9 cellular contexts compared by ENCODE assay signal in the genomic region with DNA sequence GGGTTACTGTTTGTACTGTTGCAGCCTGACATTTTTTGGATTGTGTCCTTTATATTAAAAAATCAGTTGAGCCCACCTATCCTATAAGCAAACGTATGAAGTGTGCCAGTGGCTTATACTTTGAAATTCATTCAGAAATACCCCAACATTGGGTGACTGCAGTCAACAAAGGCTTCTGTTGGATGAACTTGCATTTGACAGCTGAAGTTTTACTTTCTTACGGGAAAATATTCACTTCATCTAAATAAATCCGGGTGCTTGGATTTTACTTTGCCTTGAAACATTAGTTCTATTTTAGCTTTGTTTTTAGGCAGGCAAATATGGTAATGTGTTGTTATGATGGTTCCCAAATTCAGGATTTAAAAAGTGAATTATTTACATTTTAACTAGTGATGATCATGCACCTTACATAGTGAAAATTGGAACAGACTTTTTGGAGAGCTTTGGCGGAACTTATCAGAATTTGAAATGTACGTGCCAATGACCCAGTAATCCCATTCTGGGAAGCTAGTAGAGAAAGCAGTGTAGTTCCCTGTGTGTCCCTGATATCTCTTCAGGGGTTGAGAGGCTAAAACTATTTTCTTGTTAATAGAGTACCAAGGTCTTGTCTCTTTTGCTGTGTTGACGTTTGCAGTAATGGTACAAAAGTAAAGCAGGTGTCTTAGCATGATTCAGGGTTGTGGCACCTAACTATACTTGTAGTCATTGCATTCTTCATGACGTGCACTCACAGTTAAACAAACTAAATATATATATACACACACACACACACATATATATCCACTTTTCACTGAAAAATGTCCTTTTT. TPM values are rescaled to one million over a fixed set of nuclear protein-coding genes. Genes with fewer than 3 reads are reported as not detected.
A peak's percentile ranks its signal among the peaks of the same experiment; 100 is the strongest.
DNase-seq lines count a peak whose midpoint lies in the region; ATAC-seq and TF ChIP-seq lines count a peak whose summit lies in the region.
"Had no signal": no experiment of that assay in that cellular context is flagged by ENCODE, and none has a peak within 500 bp of the region (broad histone marks: within the 10 kb centered on the region; RNA-seq: fewer than 3 reads in every experiment).

No MANE protein-coding gene starts in this region.

- TF ChIP-seq CTCF in HFFc6 (IDR thresholded peaks at IDR 0.05) (no peak), activated B cell treated with CpG ODN at 0.5 μM for 24 hours (IDR thresholded peaks at IDR 0.05) (no peak)

- no peaks in the 10 kb centered on the region for H3K9me3 Mint-ChIP-seq in HFFc6
- H3K9me3 Mint-ChIP-seq in activated B cell treated with CpG ODN at 0.5 μM for 24 hours = no peaks in the 10 kb centered on the region
- H3K9me3 Mint-ChIP-seq in stimulated activated naive B cell treated with anti-CD40 and anti-IgM and Interleukin-4, amounts not matched to agents 10 μg/mL and 1 μg/mL and 100 μg/mL, for 72 hours = no peaks in the 10 kb centered on the region

- peaks cover 32% of the 10 kb centered on the region for H3K4me1 Mint-ChIP-seq in HFFc6 (ENCODE audit: low read depth)
- peaks cover 34% of the 10 kb centered on the region for H3K4me1 Mint-ChIP-seq in activated B cell treated with CpG ODN at 0.5 μM for 24 hours
- peaks cover 22 to 40% of the 10 kb centered on the region in 2 donors for H3K4me1 Mint-ChIP-seq in stimulated activated naive B cell treated with anti-CD40 and anti-IgM and Interleukin-4, amounts not matched to agents 10 μg/mL and 1 μg/mL and 100 μg/mL, for 72 hours

- H3K27me3 Mint-ChIP-seq in HFFc6 (ENCODE audit: insufficient read depth) (no peaks in the 10 kb centered on the region; the same call in 1 of the 2 replicates), activated B cell treated with CpG ODN at 0.5 μM for 24 hours (no peaks in the 10 kb centered on the region)
- H3K27me3 Mint-ChIP-seq in stimulated activated naive B cell treated with anti-CD40 and anti-IgM and Interleukin-4, amounts not matched to agents 10 μg/mL and 1 μg/mL and 100 μg/mL, for 72 hours = no peaks in the 10 kb centered on the region

- ATAC-seq in activated B cell treated with CpG ODN at 0.5 μM for 24 hours (ENCODE audit: low read depth) = no peak
- ATAC-seq in stimulated activated naive B cell treated with anti-CD40 and anti-IgM and Interleukin-4, amounts not matched to agents 10 μg/mL and 1 μg/mL and 100 μg/mL, for 72 hours (replicated peaks) = no peak

- H3K36me3 Mint-ChIP-seq in HFFc6 (ENCODE audit: low read depth) (no peaks in the 10 kb centered on the region), activated B cell treated with CpG ODN at 0.5 μM for 24 hours (ENCODE audit: low read depth) (peaks cover 8% of the 10 kb centered on the region)
- peaks cover 0 to 2% of the 10 kb centered on the region in 2 donors for H3K36me3 Mint-ChIP-seq in stimulated activated naive B cell treated with anti-CD40 and anti-IgM and Interleukin-4, amounts not matched to agents 10 μg/mL and 1 μg/mL and 100 μg/mL, for 72 hours

- POLR2A ChIA-PET in activated B cell treated with CpG ODN at 0.5 μM for 24 hours (lab: Charles Lee) = interaction anchor here (0.6 kb wide), 1 partner anchor 126 kb away, joined by 4 read pairs; no protein-coding TSS in a partner anchor

- peak overlapping the region; percentile 53 for H3K27ac Mint-ChIP-seq in HFFc6
- no peak overlapping the region for H3K27ac Mint-ChIP-seq in activated B cell treated with CpG ODN at 0.5 μM for 24 hours
- H3K27ac Mint-ChIP-seq in stimulated activated naive B cell treated with anti-CD40 and anti-IgM and Interleukin-4, amounts not matched to agents 10 μg/mL and 1 μg/mL and 100 μg/mL, for 72 hours = no peak overlapping the region

- DNase-seq in HFFc6 = peak; percentile 38
- no peak for DNase-seq in activated B cell treated with CpG ODN at 0.5 μM for 24 hours
- no peak for DNase-seq in stimulated activated naive B cell treated with anti-CD40 and anti-IgM and Interleukin-4, amounts not matched to agents 10 μg/mL and 1 μg/mL and 100 μg/mL, for 72 hours
- DNase-seq in NCI-H446 treated with DMSO at 0.1 percent for 48 hours (lab: John Stamatoyannopoulos, UW) = no peak
- DNase-seq in superior temporal gyrus (ENCODE audit: extremely low spot score) = no peak
- no peak for DNase-seq in NCI-H146 treated with DMSO at 0.1 percent for 48 hours (lab: John Stamatoyannopoulos, UW; ENCODE audit: unreplicated experiment)
- DNase-seq in anterior cingulate cortex (lab: John Stamatoyannopoulos, UW) = no peak
- DNase-seq: occipital lobe had no signal

- H3K4me3 Mint-ChIP-seq in HFFc6 = peak overlapping the region; percentile 97
- H3K4me3 Mint-ChIP-seq in activated B cell treated with CpG ODN at 0.5 μM for 24 hours = peak overlapping the region; percentile 90
- peak overlapping the region; percentile 93 to 94 for H3K4me3 Mint-ChIP-seq in stimulated activated naive B cell treated with anti-CD40 and anti-IgM and Interleukin-4, amounts not matched to agents 10 μg/mL and 1 μg/mL and 100 μg/mL, for 72 hours

- H3K4me3 ChIP-seq in iPS-11a (ENCODE audit: low read depth, low read length) = peak overlapping the region; percentile 33

- intact Hi-C loops in activated B cell treated with CpG ODN at 0.5 μM for 24 hours (cut with micrococcal nuclease) = no loop called here

- CTCF ChIA-PET in activated B cell treated with CpG ODN at 0.5 μM for 24 hours (lab: Charles Lee) = interaction anchor here (1.1 to 2.7 kb wide), 6 partner anchors 9 to 154 kb away, joined by 3 to 8 read pairs (median 4); no protein-coding TSS in a partner anchor

RNA-seq across cellular contexts. Expression of a gene that starts 21.9 kb away (rescaled TPM):
- 10 to 100 TPM; 27.8 to 36.7 (median 33.8) TPM for total RNA-seq in HFFc6 (2021; fragmentation: NEBNext Ultra II Directional; extraction: Animal tissue kit (Norgen Biotek cat#: 25700))
- 49.6 and 54.8 TPM in 2 replicates for total RNA-seq in activated B cell treated with CpG ODN at 0.5 μM for 24 hours

RNA-seq across cellular contexts. Expression of a gene that starts 51.1 kb away (rescaled TPM):
- total RNA-seq in HFFc6 (2021; fragmentation: NEBNext Ultra II Directional; extraction: Animal tissue kit (Norgen Biotek cat#: 25700)) = under 1 TPM in 3 of 6 experiments, not detected in 3; 0.10 to 0.17 (median 0.12) TPM
- total RNA-seq in activated B cell treated with CpG ODN at 0.5 μM for 24 hours = not detected in 2 replicates
- total RNA-seq: occipital lobe had no signal
